In the genomic region with DNA sequence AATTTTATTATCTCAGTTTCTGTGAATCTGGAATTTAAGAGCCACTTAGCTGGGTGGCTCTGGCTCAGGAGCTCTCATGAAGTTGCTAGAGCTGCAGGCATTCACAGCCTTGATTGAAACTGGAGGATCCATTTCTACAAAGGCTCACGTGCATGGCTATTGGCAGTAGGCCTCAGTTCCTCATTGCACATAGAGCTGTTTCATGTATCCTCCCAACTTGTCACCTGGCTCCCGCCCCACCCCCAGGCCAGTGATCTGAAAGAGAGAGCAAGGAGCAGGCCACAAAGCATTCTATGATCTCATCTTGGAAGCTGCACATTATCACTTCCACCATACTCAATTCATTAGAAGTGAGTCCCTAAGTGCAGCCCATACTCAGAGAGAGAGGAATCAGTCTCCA, we compare ENCODE assay signal across 15 cellular contexts. TPM values are rescaled to one million over a fixed set of nuclear protein-coding genes. Genes with fewer than 3 reads are reported as not detected.
DNase-seq lines count a peak whose midpoint lies in the region; ATAC-seq and TF ChIP-seq lines count a peak whose summit lies in the region.
"Had no signal": no experiment of that assay in that cellular context is flagged by ENCODE, and none has a peak within 500 bp of the region (broad histone marks: within the 10 kb centered on the region; RNA-seq: fewer than 3 reads in every experiment).

No MANE protein-coding gene starts in this region.

- ATAC-seq in GM18502 (IDR thresholded peaks at IDR 0.05; ENCODE audit: poor library complexity, unreplicated experiment) (peak; percentile 81), HG02798 (IDR thresholded peaks at IDR 0.05; ENCODE audit: poor library complexity, unreplicated experiment) (peak; percentile 72)

- H3K9me3 ChIP-seq in thyroid gland = no peaks in the 10 kb centered on the region
- H3K9me3 ChIP-seq: stomach had no signal

- POLR2A ChIA-PET in GM10248 (lab: Yijun Ruan, JAX) = no interaction called here

- H3K27ac ChIP-seq in thyroid gland = no peak overlapping the region
- H3K27ac ChIP-seq: stomach had no signal

- intact Hi-C loops in thyroid gland (cut with DNase I) = loop anchor here (10.0 kb wide), 1 partner anchor 312 kb away; no protein-coding TSS in a partner anchor

- no peaks in the 10 kb centered on the region for H3K4me1 ChIP-seq in thyroid gland
- H3K4me1 ChIP-seq: stomach had no signal

- CTCF ChIA-PET in GM10248 (lab: Yijun Ruan, JAX) = interaction anchor here (0.9 to 2.4 kb wide), 9 partner anchors 11 to 310 kb away, joined by 3 to 10 read pairs (median 5); a partner anchor contains a TSS

- WGBS in thyroid gland, 2 donors = 83 to 90% methylated on average over 2 of the region's 2 CpGs

- no peak overlapping the region for H3K4me3 ChIP-seq in thyroid gland (replicated peaks in 1 of 3)
- H3K4me3 ChIP-seq: stomach had no signal

- TF ChIP-seq CTCF in thyroid gland (IDR thresholded peaks at IDR 0.05) (no peak), GM10248 (IDR thresholded peaks at IDR 0.05; ENCODE audit: control extremely low read depth, extremely low read depth, low read depth, missing control alignments) (no peak)

- TF ChIP-seq POLR2A in thyroid gland (IDR thresholded peaks at IDR 0.05) = no peak

- no peaks in the 10 kb centered on the region for H3K36me3 ChIP-seq in thyroid gland
- H3K36me3 ChIP-seq: stomach had no signal

- no peaks in the 10 kb centered on the region for H3K27me3 ChIP-seq in thyroid gland
- H3K27me3 ChIP-seq: stomach had no signal

- peak; percentile 33 for DNase-seq in NOMO-1 treated with DMSO at 0.1 percent for 48 hours (lab: John Stamatoyannopoulos, UW; ENCODE audit: unreplicated experiment)
- DNase-seq in iris pigment epithelial cell (ENCODE audit: low read depth) = peak; percentile 59
- DNase-seq in activated CD4-positive, CD25-positive, alpha-beta regulatory T cell treated with anti-CD3 and anti-CD28 coated beads, Interleukin-2, amount 50 U/mL, for 72 hours = no peak
- DNase-seq in T-helper 9 cell = no peak
- no peak for DNase-seq in thyroid gland
- no peak for DNase-seq in GM10248 (ENCODE audit: extremely low spot score)
- DNase-seq: activated naive CD8-positive, alpha-beta T cell treated with anti-CD3 and anti-CD28 coated beads for 36 hours; CD8-positive, alpha-beta memory T cell; naive B cell; NCI-H2081 treated with DMSO at 0.1 percent for 48 hours; OCI-M1; stimulated activated CD4-positive, alpha-beta T cell treated with anti-CD3 and anti-CD28 coated beads, Interleukin-4, amount 100 ng/mL, for 4 hours; stomach had no signal

RNA-seq across cellular contexts. Expression of a gene that starts 18.5 kb away (rescaled TPM):
- 10 to 100 TPM; 15.0 to 20.4 (median 16.6) TPM for total RNA-seq in thyroid gland

Comparison
In these comparisons a context has a peak if more than half of its experiments do, and no peak if none do; other contexts are left out.
1. DNase-seq: peak in NOMO-1 treated with DMSO at 0.1 percent for 48 hours (single experiment) and iris pigment epithelial cell (single experiment); none in activated CD4-positive, CD25-positive, alpha-beta regulatory T cell treated with anti-CD3 and anti-CD28 coated beads, Interleukin-2, amount 50 U/mL, for 72 hours (single experiment), T-helper 9 cell (single experiment), thyroid gland (0 of 2) and GM10248 (single experiment).